ENCODE assay signal across 30 cellular contexts in the genomic region with DNA sequence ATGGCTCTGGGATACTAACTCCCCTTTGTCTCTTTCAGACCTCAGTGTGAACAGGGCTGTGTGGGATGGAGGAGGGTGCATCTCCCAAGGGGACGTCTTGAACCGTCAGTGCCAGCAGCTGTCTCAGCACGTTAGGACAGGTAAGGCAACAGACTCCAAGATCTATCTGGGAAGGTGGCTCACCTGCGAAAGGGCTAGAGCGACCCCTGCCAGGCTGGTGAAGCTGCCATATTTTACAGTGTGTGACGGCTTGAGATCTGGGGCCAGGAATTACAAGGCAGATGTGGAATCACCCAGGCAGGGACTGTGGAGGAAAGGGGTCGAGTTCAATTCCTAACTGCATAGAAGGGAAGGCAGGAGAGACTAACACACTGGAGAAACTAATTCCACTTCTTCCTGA. TPM values are rescaled to one million over a fixed set of nuclear protein-coding genes. Genes with fewer than 3 reads are reported as not detected.
A peak's percentile ranks its signal among the peaks of the same experiment; 100 is the strongest.
DNase-seq lines count a peak whose midpoint lies in the region; ATAC-seq, FAIRE-seq and TF ChIP-seq lines count a peak whose summit lies in the region.
"Had no signal": no experiment of that assay in that cellular context is flagged by ENCODE, and none has a peak within 500 bp of the region (broad histone marks: within the 10 kb centered on the region; RNA-seq: fewer than 3 reads in every experiment).

No MANE protein-coding gene starts in this region.

- no peak for FAIRE-seq in HepG2 (lab: Jason Lieb, UNC)
- FAIRE-seq: endothelial cell of umbilical vein had no signal

- H3K9me3 ChIP-seq in HepG2 (ENCODE audit: low read length) = no peaks in the 10 kb centered on the region
- H3K9me3 ChIP-seq in right lobe of liver = no peaks in the 10 kb centered on the region
- no peaks in the 10 kb centered on the region for H3K9me3 ChIP-seq in OCI-LY1 (ENCODE audit: low read length)
- H3K9me3 ChIP-seq: BLaER1 treated with 17β-estradiol and CSF1 and Interleukin-3, amounts not matched to agents 10 nM and 100 nM; Caco-2; heart right ventricle; psoas muscle; suprapubic skin; vagina had no signal

- H3K9me3 Mint-ChIP-seq in type B pancreatic cell = no peaks in the 10 kb centered on the region
- H3K9me3 Mint-ChIP-seq: stimulated activated effector memory CD8-positive, alpha-beta T cell treated with anti-CD3 and anti-CD28 coated beads, Interleukin-12 subunit alpha, Interleukin-12 subunit beta, amount 100 ng/mL, for 72 hours had no signal

- POLR2A ChIA-PET in HepG2 (lab: Yijun Ruan, JAX) = no interaction called here

- in situ Hi-C loops in HepG2 (cut with HindIII; ENCODE audit: extremely low pct_ligation_motif_present, low pct_unique_long_range_greater_than_20kb) = no loop called here

- peaks cover 3% of the 10 kb centered on the region for H3K27me3 Mint-ChIP-seq in type B pancreatic cell

- H3K27me3 ChIP-seq in HepG2 (ENCODE audit: control insufficient read depth in 1 of 2, insufficient read depth in 2 of 2, low read length in 2 of 2) (peaks cover 0 to 7% of the 10 kb centered on the region in 2 experiments; a peak in 1 of 5 replicates), right lobe of liver (no peaks in the 10 kb centered on the region), OCI-LY1 (ENCODE audit: insufficient read depth, low read length) (no peaks in the 10 kb centered on the region; the same call in 1 of the 2 replicates)
- H3K27me3 ChIP-seq: BLaER1 treated with 17β-estradiol and CSF1 and Interleukin-3, amounts not matched to agents 10 nM and 100 nM; vagina had no signal

- TF ChIP-seq RAD21 in HepG2 (CRISPR knock-in tag; IDR thresholded peaks at IDR 0.05) = no peak

- no peak overlapping the region for H3K4me3 ChIP-seq in HepG2 (replicated peaks in 1 of 3; ENCODE audit: insufficient read depth in 1 of 3, low read depth in 2 of 3, low read length in 3 of 3)
- H3K4me3 ChIP-seq in right lobe of liver = no peak overlapping the region
- H3K4me3 ChIP-seq in OCI-LY1 (ENCODE audit: low read depth, low read length, poor library complexity, severe bottlenecking) = no peak overlapping the region
- no peak overlapping the region for H3K4me3 ChIP-seq in epithelial cell of proximal tubule (ENCODE audit: low read depth, low read length)
- H3K4me3 ChIP-seq: BLaER1 treated with 17β-estradiol and CSF1 and Interleukin-3, amounts not matched to agents 10 nM and 100 nM; cardiac muscle cell; heart right ventricle; lung; psoas muscle; skin epidermis; suprapubic skin; vagina had no signal

- H3K9me2 ChIP-seq in OCI-LY1 (ENCODE audit: low read depth, low read length) = no peaks in the 10 kb centered on the region

- no peaks in the 10 kb centered on the region for H3K4me1 Mint-ChIP-seq in type B pancreatic cell (ENCODE audit: unreplicated experiment)
- H3K4me1 Mint-ChIP-seq: stimulated activated effector memory CD8-positive, alpha-beta T cell treated with anti-CD3 and anti-CD28 coated beads, Interleukin-12 subunit alpha, Interleukin-12 subunit beta, amount 100 ng/mL, for 72 hours; T-helper 17 cell had no signal

- no peaks in the 10 kb centered on the region for H3K79me2 ChIP-seq in HepG2 (ENCODE audit: insufficient read depth, low read length)
- H3K79me2 ChIP-seq in OCI-LY1 (ENCODE audit: insufficient read depth, low read length) = no peaks in the 10 kb centered on the region

- TF ChIP-seq POLR2A in HepG2 (IDR thresholded peaks at IDR 0.05; ENCODE audit: insufficient read depth in 1 of 2, low read depth in 2 of 2, low read length in 2 of 2) = no peak
- TF ChIP-seq POLR2A in right lobe of liver (IDR thresholded peaks at IDR 0.05) = no peak

- H3K4me2 ChIP-seq in HepG2 (ENCODE audit: low read depth, low read length) = no peak overlapping the region
- no peak overlapping the region for H3K4me2 ChIP-seq in OCI-LY1 (ENCODE audit: low read length)
- H3K4me2 ChIP-seq: BLaER1 treated with 17β-estradiol and CSF1 and Interleukin-3, amounts not matched to agents 10 nM and 100 nM; KMS-11 had no signal

- DNase-seq in HepG2 (ENCODE audit: low spot score) = no peak
- no peak for DNase-seq in right lobe of liver
- no peak for DNase-seq in epithelial cell of proximal tubule (ENCODE audit: low read depth)
- no peak for DNase-seq in type B pancreatic cell (ENCODE audit: extremely low spot score, unreplicated experiment)
- DNase-seq in anterior cingulate cortex (lab: John Stamatoyannopoulos, UW) = no peak
- no peak for DNase-seq in NCI-H1436 treated with DMSO at 0.1 percent for 48 hours (lab: John Stamatoyannopoulos, UW)
- no peak for DNase-seq in SKM-1 (lab: John Stamatoyannopoulos, UW; ENCODE audit: unreplicated experiment)
- DNase-seq: ACHN; activated CD4-positive, alpha-beta T cell treated with anti-CD3 and anti-CD28 coated beads, Interleukin-2, amount 50 U/mL, for 1 hour; activated effector memory CD4-positive, alpha-beta T cell treated with Interleukin-2 at 50 U/mL for 16 hours; dermis blood vessel endothelial cell; HCEC 1CT; heart right ventricle; NCI-H2029; NCI-H345; psoas muscle; stimulated activated CD4-positive, alpha-beta T cell treated with anti-CD3 and anti-CD28 coated beads, Interleukin-1b, Interleukin-23, amount 100 ng/mL, for 48 hours; T-helper 17 cell had no signal

- no peaks in the 10 kb centered on the region for H3F3A ChIP-seq in OCI-LY1 (ENCODE audit: insufficient read depth, low read length)

- no TSS peak for BruUV-seq in HepG2 (replicated peaks; lab: Mats Ljungman, UMichigan)

- H3K36me3 ChIP-seq in HepG2 (replicated peaks in 1 of 2; ENCODE audit: control insufficient read depth in 1 of 2, insufficient read depth in 2 of 2, low read length in 2 of 2) = no peaks in the 10 kb centered on the region
- no peaks in the 10 kb centered on the region for H3K36me3 ChIP-seq in right lobe of liver
- H3K36me3 ChIP-seq in OCI-LY1 (ENCODE audit: insufficient read depth, low read length) = no peaks in the 10 kb centered on the region
- H3K36me3 ChIP-seq: BLaER1 treated with 17β-estradiol and CSF1 and Interleukin-3, amounts not matched to agents 10 nM and 100 nM; cardiac muscle cell; heart right ventricle; suprapubic skin; vagina had no signal

- H3K9ac ChIP-seq in HepG2 (ENCODE audit: insufficient read depth, low read depth, low read length) (no peak overlapping the region), OCI-LY1 (ENCODE audit: low read length) (no peak overlapping the region)
- H3K9ac ChIP-seq: BLaER1 treated with 17β-estradiol and CSF1 and Interleukin-3, amounts not matched to agents 10 nM and 100 nM; KMS-11 had no signal

- intact Hi-C loops in HepG2 (cut with micrococcal nuclease; ENCODE audit: unreplicated experiment) = no loop called here
- intact Hi-C loops in right lobe of liver (cut with DNase I) = no loop called here

- CTCF ChIA-PET in HepG2 (lab: Yijun Ruan, JAX; ENCODE audit: low intra/inter-chr PET ratio, low total read pairs) = no interaction called here

- ATAC-seq in HepG2 (no peak; the same call in 2 of the 3 replicates), right lobe of liver (no peak)
- ATAC-seq: heart right ventricle; psoas muscle; stimulated activated effector memory CD8-positive, alpha-beta T cell treated with anti-CD3 and anti-CD28 coated beads, Interleukin-12 subunit alpha, Interleukin-12 subunit beta, amount 100 ng/mL, for 72 hours; T-helper 17 cell had no signal

- TF ChIP-seq EP300 in HepG2 (IDR thresholded peaks at IDR 0.05; ENCODE audit: low read depth in 2 of 2, low read length in 2 of 2) (no peak), HepG2 (CRISPR knock-in tag; IDR thresholded peaks at IDR 0.05; ENCODE audit: borderline replicate concordance) (no peak)

- no peak overlapping the region for H3K4me3 Mint-ChIP-seq in type B pancreatic cell
- H3K4me3 Mint-ChIP-seq: stimulated activated effector memory CD8-positive, alpha-beta T cell treated with anti-CD3 and anti-CD28 coated beads, Interleukin-12 subunit alpha, Interleukin-12 subunit beta, amount 100 ng/mL, for 72 hours; T-helper 17 cell had no signal

- H3K4me1 ChIP-seq in HepG2 (ENCODE audit: insufficient read depth, low read length) (no peaks in the 10 kb centered on the region), right lobe of liver (no peaks in the 10 kb centered on the region), OCI-LY1 (ENCODE audit: insufficient read depth, low read length, severe bottlenecking) (no peaks in the 10 kb centered on the region)
- H3K4me1 ChIP-seq: BLaER1 treated with 17β-estradiol and CSF1 and Interleukin-3, amounts not matched to agents 10 nM and 100 nM; Caco-2; heart right ventricle; psoas muscle; suprapubic skin; vagina had no signal

- H4K20me1 ChIP-seq in HepG2 (ENCODE audit: insufficient read depth, low read length) = no peaks in the 10 kb centered on the region
- no peaks in the 10 kb centered on the region for H4K20me1 ChIP-seq in OCI-LY1 (ENCODE audit: insufficient read depth, low read length)
- H4K20me1 ChIP-seq: BLaER1 treated with 17β-estradiol and CSF1 and Interleukin-3, amounts not matched to agents 10 nM and 100 nM had no signal

- H3K27ac ChIP-seq in HepG2 (ENCODE audit: extremely low read length, insufficient read depth, low read length) = no peak overlapping the region
- H3K27ac ChIP-seq in right lobe of liver = no peak overlapping the region
- no peak overlapping the region for H3K27ac ChIP-seq in OCI-LY1 (ENCODE audit: low read depth, low read length, poor library complexity, severe bottlenecking)
- H3K27ac ChIP-seq: BLaER1 treated with 17β-estradiol and CSF1 and Interleukin-3, amounts not matched to agents 10 nM and 100 nM; cardiac muscle cell; heart right ventricle; KMS-11; psoas muscle; skin epidermis; suprapubic skin; vagina had no signal

- H2AFZ ChIP-seq in HepG2 (ENCODE audit: low read length) = no peak overlapping the region
- no peak overlapping the region for H2AFZ ChIP-seq in OCI-LY1 (ENCODE audit: low read length)

- TF ChIP-seq CTCF in HepG2 (CRISPR knock-in tag; IDR thresholded peaks at IDR 0.05) = peak; percentile 56
- TF ChIP-seq CTCF in right lobe of liver (IDR thresholded peaks at IDR 0.05) = no peak
- peak; percentile 26; the same call in 1 of the 2 replicates for TF ChIP-seq CTCF in OCI-LY1 (IDR thresholded peaks at IDR 0.05; ENCODE audit: low read length)
- TF ChIP-seq CTCF in epithelial cell of proximal tubule (conservative IDR thresholded peaks at IDR 0.05; ENCODE audit: low read depth, low read length) = peak; percentile 42
- TF ChIP-seq CTCF in type B pancreatic cell (conservative IDR thresholded peaks at IDR 0.05) = no peak

- 0% methylated on average over 2 of the region's 7 CpGs for WGBS in HepG2 (ENCODE audit: low lambda C conversion rate)
- 17% methylated on average over 7 of the region's 7 CpGs for WGBS in right lobe of liver (ENCODE audit: insufficient coverage, low coverage, low lambda C conversion rate, missing lambda C conversion rate)

- H3K36me3 Mint-ChIP-seq in type B pancreatic cell = no peaks in the 10 kb centered on the region
- H3K36me3 Mint-ChIP-seq: stimulated activated effector memory CD8-positive, alpha-beta T cell treated with anti-CD3 and anti-CD28 coated beads, Interleukin-12 subunit alpha, Interleukin-12 subunit beta, amount 100 ng/mL, for 72 hours had no signal

- peak overlapping the region; percentile 51 for H3K27ac Mint-ChIP-seq in type B pancreatic cell
- H3K27ac Mint-ChIP-seq: stimulated activated effector memory CD8-positive, alpha-beta T cell treated with anti-CD3 and anti-CD28 coated beads, Interleukin-12 subunit alpha, Interleukin-12 subunit beta, amount 100 ng/mL, for 72 hours; T-helper 17 cell had no signal

RNA-seq across cellular contexts. Expression of a gene that starts 11.2 kb away (rescaled TPM):
- total RNA-seq in HepG2 (2016; rRNA removed; fragmentation: Illumina TruSeq; extraction: Trizol) (not detected in 2 replicates), right lobe of liver (not detected), epithelial cell of proximal tubule (not detected in 2 replicates), type B pancreatic cell (ENCODE audit: low replicate concordance) (0.53 and 1.5 TPM in 2 replicates)
- not detected in 2 replicates for total RNA-seq in HepG2 (2016; cell fraction: cytosol; rRNA removed; fragmentation: Illumina TruSeq; extraction: Trizol; ENCODE audit: low read depth)
- total RNA-seq in HepG2 (2016; cell fraction: insoluble cytoplasmic fraction; rRNA removed; fragmentation: Illumina TruSeq; extraction: Trizol) = not detected in 2 replicates
- total RNA-seq in HepG2 (2016; cell fraction: membrane; rRNA removed; fragmentation: Illumina TruSeq; extraction: Trizol) = not detected in 2 replicates
- not detected in 2 replicates for total RNA-seq in HepG2 (2016; cell fraction: nucleus; rRNA removed; fragmentation: Illumina TruSeq; extraction: Trizol)
- polyA plus RNA-seq in HepG2 (2011; rRNA removed) = 0.01 TPM in 1 of 2 replicates, not detected in the other
- under 0.01 TPM in 1 of 2 replicates, not detected in the other for polyA plus RNA-seq in HepG2 (2011; cell fraction: cytosol; rRNA removed)
- polyA plus RNA-seq in HepG2 (2011; cell fraction: nucleus; rRNA removed) = 0.02 TPM in 1 of 2 replicates, not detected in the other
- polyA plus RNA-seq in HepG2 (2012) = not detected in 2 replicates
- polyA plus RNA-seq in HepG2 (2016; cell fraction: cytosol; fragmentation: Illumina TruSeq; extraction: Trizol; ENCODE audit: low read depth) = not detected in 2 replicates
- not detected in 2 replicates for polyA plus RNA-seq in HepG2 (2016; cell fraction: insoluble cytoplasmic fraction; fragmentation: Illumina TruSeq; extraction: Trizol; ENCODE audit: low read depth)
- not detected in 2 replicates for polyA plus RNA-seq in HepG2 (2016; cell fraction: membrane; fragmentation: Illumina TruSeq; extraction: Trizol; ENCODE audit: low read depth)
- not detected in 2 replicates for polyA plus RNA-seq in HepG2 (2016; cell fraction: nucleus; fragmentation: Illumina TruSeq; extraction: Trizol; ENCODE audit: insufficient read depth, low read depth)
- polyA minus RNA-seq in HepG2 (2011; rRNA and poly(A)+ RNA removed; ENCODE audit: low replicate concordance) = 0.09 TPM in 1 of 2 replicates, not detected in the other
- not detected in 2 replicates for polyA minus RNA-seq in HepG2 (2011; cell fraction: cytosol; rRNA and poly(A)+ RNA removed)
- polyA minus RNA-seq in HepG2 (2011; cell fraction: nucleus; rRNA and poly(A)+ RNA removed) = not detected in 2 replicates
- total RNA-seq: cardiac muscle cell, Daoy, dermis blood vessel endothelial cell, endothelial cell of umbilical vein, heart right ventricle, lung, T-helper 17 cell, vagina had no signal
- polyA plus RNA-seq: cardiac muscle cell, endothelial cell of umbilical vein, heart right ventricle, lung had no signal

RNA-seq across cellular contexts. Expression of a gene that starts 54.2 kb away (rescaled TPM):
- total RNA-seq in HepG2 (2016; rRNA removed; fragmentation: Illumina TruSeq; extraction: Trizol) (7.1 and 8.1 TPM in 2 replicates), right lobe of liver (10 to 100 TPM in 5 of 6 experiments, 1 to 10 TPM in 1; 9.2 to 19.7 (median 17.6) TPM), epithelial cell of proximal tubule (9.2 and 9.4 TPM in 2 replicates), type B pancreatic cell (ENCODE audit: low replicate concordance) (22.2 and 40.1 TPM in 2 replicates)
- total RNA-seq in HepG2 (2016; cell fraction: cytosol; rRNA removed; fragmentation: Illumina TruSeq; extraction: Trizol; ENCODE audit: low read depth) = 0.51 and 0.88 TPM in 2 replicates
- total RNA-seq in HepG2 (2016; cell fraction: insoluble cytoplasmic fraction; rRNA removed; fragmentation: Illumina TruSeq; extraction: Trizol) = 7.1 and 7.5 TPM in 2 replicates
- 2.1 and 2.7 TPM in 2 replicates for total RNA-seq in HepG2 (2016; cell fraction: membrane; rRNA removed; fragmentation: Illumina TruSeq; extraction: Trizol)
- total RNA-seq in HepG2 (2016; cell fraction: nucleus; rRNA removed; fragmentation: Illumina TruSeq; extraction: Trizol) = 5.7 and 8.6 TPM in 2 replicates
- 3.0 and 3.2 TPM in 2 replicates for polyA plus RNA-seq in HepG2 (2011; rRNA removed)
- polyA plus RNA-seq in HepG2 (2011; cell fraction: cytosol; rRNA removed) = 1.3 and 1.8 TPM in 2 replicates
- polyA plus RNA-seq in HepG2 (2011; cell fraction: nucleus; rRNA removed) = 10.1 and 11.0 TPM in 2 replicates
- 9.5 and 9.7 TPM in 2 replicates for polyA plus RNA-seq in HepG2 (2012)
- 0.27 and 0.32 TPM in 2 replicates for polyA plus RNA-seq in HepG2 (2016; cell fraction: cytosol; fragmentation: Illumina TruSeq; extraction: Trizol; ENCODE audit: low read depth)
- polyA plus RNA-seq in HepG2 (2016; cell fraction: insoluble cytoplasmic fraction; fragmentation: Illumina TruSeq; extraction: Trizol; ENCODE audit: low read depth) = 2.6 and 3.8 TPM in 2 replicates
- polyA plus RNA-seq in HepG2 (2016; cell fraction: membrane; fragmentation: Illumina TruSeq; extraction: Trizol; ENCODE audit: low read depth) = 0.63 and 0.71 TPM in 2 replicates
- 10.0 and 15.0 TPM in 2 replicates for polyA plus RNA-seq in HepG2 (2016; cell fraction: nucleus; fragmentation: Illumina TruSeq; extraction: Trizol; ENCODE audit: insufficient read depth, low read depth)
- polyA minus RNA-seq in HepG2 (2011; rRNA and poly(A)+ RNA removed; ENCODE audit: low replicate concordance) = 14.7 and 16.6 TPM in 2 replicates
- polyA minus RNA-seq in HepG2 (2011; cell fraction: cytosol; rRNA and poly(A)+ RNA removed) = 3.3 and 5.4 TPM in 2 replicates
- polyA minus RNA-seq in HepG2 (2011; cell fraction: nucleus; rRNA and poly(A)+ RNA removed) = 8.6 and 9.3 TPM in 2 replicates

Comparison
In these comparisons a context has a peak if more than half of its experiments do, and no peak if none do; other contexts are left out.
1. CTCF ChIP-seq: peak in HepG2 (single experiment), OCI-LY1 (single experiment) and epithelial cell of proximal tubule (single experiment); none in right lobe of liver (0 of 4) and type B pancreatic cell (single experiment).